ENCODE assay signal across 1 cellular context in genomic region chr14:68807148-68807600, GRCh38.
TF ChIP-seq lines count a peak whose summit lies in the region.

No MANE protein-coding gene starts in this region.

TF ChIP-seq in GM23338, 12 proteins besides CTCF, POLR2A, EP300 and RAD21 (continued from another document):
- TF ChIP-seq, protein P1, sequence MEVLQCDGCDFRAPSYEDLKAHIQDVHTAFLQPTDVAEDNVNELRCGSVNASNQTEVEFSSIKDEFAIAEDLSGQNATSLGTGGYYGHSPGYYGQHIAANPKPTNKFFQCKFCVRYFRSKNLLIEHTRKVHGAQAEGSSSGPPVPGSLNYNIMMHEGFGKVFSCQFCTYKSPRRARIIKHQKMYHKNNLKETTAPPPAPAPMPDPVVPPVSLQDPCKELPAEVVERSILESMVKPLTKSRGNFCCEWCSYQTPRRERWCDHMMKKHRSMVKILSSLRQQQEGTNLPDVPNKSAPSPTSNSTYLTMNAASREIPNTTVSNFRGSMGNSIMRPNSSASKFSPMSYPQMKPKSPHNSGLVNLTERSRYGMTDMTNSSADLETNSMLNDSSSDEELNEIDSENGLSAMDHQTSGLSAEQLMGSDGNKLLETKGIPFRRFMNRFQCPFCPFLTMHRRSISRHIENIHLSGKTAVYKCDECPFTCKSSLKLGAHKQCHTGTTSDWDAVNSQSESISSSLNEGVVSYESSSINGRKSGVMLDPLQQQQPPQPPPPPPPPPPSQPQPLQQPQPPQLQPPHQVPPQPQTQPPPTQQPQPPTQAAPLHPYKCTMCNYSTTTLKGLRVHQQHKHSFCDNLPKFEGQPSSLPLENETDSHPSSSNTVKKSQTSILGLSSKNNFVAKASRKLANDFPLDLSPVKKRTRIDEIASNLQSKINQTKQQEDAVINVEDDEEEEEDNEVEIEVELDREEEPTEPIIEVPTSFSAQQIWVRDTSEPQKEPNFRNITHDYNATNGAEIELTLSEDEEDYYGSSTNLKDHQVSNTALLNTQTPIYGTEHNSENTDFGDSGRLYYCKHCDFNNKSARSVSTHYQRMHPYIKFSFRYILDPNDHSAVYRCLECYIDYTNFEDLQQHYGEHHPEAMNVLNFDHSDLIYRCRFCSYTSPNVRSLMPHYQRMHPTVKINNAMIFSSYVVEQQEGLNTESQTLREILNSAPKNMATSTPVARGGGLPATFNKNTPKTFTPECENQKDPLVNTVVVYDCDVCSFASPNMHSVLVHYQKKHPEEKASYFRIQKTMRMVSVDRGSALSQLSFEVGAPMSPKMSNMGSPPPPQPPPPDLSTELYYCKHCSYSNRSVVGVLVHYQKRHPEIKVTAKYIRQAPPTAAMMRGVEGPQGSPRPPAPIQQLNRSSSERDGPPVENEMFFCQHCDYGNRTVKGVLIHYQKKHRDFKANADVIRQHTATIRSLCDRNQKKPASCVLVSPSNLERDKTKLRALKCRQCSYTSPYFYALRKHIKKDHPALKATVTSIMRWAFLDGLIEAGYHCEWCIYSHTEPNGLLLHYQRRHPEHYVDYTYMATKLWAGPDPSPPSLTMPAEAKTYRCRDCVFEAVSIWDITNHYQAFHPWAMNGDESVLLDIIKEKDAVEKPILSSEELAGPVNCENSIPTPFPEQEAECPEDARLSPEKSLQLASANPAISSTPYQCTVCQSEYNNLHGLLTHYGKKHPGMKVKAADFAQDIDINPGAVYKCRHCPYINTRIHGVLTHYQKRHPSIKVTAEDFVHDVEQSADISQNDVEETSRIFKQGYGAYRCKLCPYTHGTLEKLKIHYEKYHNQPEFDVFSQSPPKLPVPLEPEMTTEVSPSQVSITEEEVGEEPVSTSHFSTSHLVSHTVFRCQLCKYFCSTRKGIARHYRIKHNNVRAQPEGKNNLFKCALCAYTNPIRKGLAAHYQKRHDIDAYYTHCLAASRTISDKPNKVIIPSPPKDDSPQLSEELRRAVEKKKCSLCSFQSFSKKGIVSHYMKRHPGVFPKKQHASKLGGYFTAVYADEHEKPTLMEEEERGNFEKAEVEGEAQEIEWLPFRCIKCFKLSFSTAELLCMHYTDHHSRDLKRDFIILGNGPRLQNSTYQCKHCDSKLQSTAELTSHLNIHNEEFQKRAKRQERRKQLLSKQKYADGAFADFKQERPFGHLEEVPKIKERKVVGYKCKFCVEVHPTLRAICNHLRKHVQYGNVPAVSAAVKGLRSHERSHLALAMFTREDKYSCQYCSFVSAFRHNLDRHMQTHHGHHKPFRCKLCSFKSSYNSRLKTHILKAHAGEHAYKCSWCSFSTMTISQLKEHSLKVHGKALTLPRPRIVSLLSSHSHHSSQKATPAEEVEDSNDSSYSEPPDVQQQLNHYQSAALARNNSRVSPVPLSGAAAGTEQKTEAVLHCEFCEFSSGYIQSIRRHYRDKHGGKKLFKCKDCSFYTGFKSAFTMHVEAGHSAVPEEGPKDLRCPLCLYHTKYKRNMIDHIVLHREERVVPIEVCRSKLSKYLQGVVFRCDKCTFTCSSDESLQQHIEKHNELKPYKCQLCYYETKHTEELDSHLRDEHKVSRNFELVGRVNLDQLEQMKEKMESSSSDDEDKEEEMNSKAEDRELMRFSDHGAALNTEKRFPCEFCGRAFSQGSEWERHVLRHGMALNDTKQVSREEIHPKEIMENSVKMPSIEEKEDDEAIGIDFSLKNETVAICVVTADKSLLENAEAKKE (CRISPR knock-in tag; IDR thresholded peaks at IDR 0.05) = no peak
